In the genomic region with DNA sequence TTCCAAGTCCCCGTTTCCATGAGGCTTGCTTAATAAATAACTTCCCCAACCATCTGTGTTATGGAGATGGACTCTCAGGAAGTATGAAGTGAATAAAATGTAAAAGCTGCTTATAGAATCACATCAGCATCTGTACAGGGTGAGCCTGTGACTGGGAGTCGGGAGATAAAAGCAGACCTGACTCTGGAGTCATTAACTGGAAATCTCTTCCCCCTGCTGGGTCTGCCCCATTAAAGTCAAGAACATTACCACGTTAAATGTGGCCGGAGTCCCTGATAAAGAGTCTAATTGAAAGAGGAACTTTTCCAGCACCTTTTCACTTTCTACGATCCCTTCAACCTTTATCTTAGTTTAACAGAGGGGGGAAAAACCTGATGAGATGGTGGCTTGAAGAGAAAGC, we compare ENCODE assay signal across 30 cellular contexts.
"Had no signal": no experiment of that assay in that cellular context is flagged by ENCODE, and none has a peak within 500 bp of the region (broad histone marks: within the 10 kb centered on the region; RNA-seq: fewer than 3 reads in every experiment).

No MANE protein-coding gene starts in this region.

- H3K4me3 ChIP-seq: adrenal gland, body of pancreas, esophagus muscularis mucosa, gastrocnemius medialis, heart left ventricle had no signal

- H3K36me3 ChIP-seq: adrenal gland, esophagus muscularis mucosa, gastrocnemius medialis, heart left ventricle had no signal

- H3K27ac ChIP-seq: adrenal gland, body of pancreas, esophagus muscularis mucosa, foreskin keratinocyte, gastrocnemius medialis, heart left ventricle had no signal

- H3K27me3 ChIP-seq: adrenal gland, body of pancreas, foreskin keratinocyte, gastrocnemius medialis had no signal

- H3K4me1 ChIP-seq: adrenal gland, body of pancreas, esophagus muscularis mucosa, foreskin keratinocyte, gastrocnemius medialis, heart left ventricle had no signal

- H3K9me3 ChIP-seq: adrenal gland, body of pancreas, esophagus muscularis mucosa, gastrocnemius medialis, heart left ventricle had no signal

- DNase-seq: activated CD4-positive, alpha-beta T cell treated with anti-CD3 and anti-CD28 coated beads for 48 hours; activated CD4-positive, alpha-beta T cell treated with anti-CD3 and anti-CD28 coated beads, Interleukin-2, amount 50 U/mL, for 1 hour; activated CD4-positive, alpha-beta T cell treated with anti-CD3 and anti-CD28 coated beads, Interleukin-2, amount 50 U/mL, for 48 hours; activated CD8-positive, alpha-beta memory T cell treated with anti-CD3 and anti-CD28 coated beads for 24 hours; activated CD8-positive, alpha-beta T cell treated with anti-CD3 and anti-CD28 coated beads for 36 hours; activated effector memory CD4-positive, alpha-beta T cell treated with Interleukin-2 at 50 U/mL for 16 hours; activated gamma-delta T cell treated with Interleukin-2 at 50 U/mL for 16 hours; activated naive CD4-positive, alpha-beta T cell treated with Interleukin-2 at 50 U/mL for 16 hours; activated naive CD8-positive, alpha-beta T cell treated with anti-CD3 and anti-CD28 coated beads for 36 hours; activated naive CD8-positive, alpha-beta T cell treated with anti-CD3 and anti-CD28 coated beads, Interleukin-2, amount 50 U/mL, for 24 hours; activated T-cell treated with anti-CD3 and anti-CD28 coated beads, Interleukin-2, amount 50 U/mL, for 4 hours; adrenal gland; amygdala; aorta; body of pancreas; caudate nucleus; cortex of kidney; dermis blood vessel endothelial cell; effector CD4-positive, alpha-beta T cell; effector memory CD8-positive, alpha-beta T cell; erythroblast; foreskin keratinocyte; gastrocnemius medialis; glutamatergic neuron; heart left ventricle; T-helper 2 cell had no signal

- ATAC-seq: activated CD4-positive, CD25-positive, alpha-beta regulatory T cell treated with anti-CD3 and anti-CD28 coated beads, Interleukin-2, amount 50 U/mL, for 24 hours; activated CD8-positive, alpha-beta T cell treated with anti-CD3 and anti-CD28 coated beads for 36 hours; activated naive CD8-positive, alpha-beta T cell treated with anti-CD3 and anti-CD28 coated beads, Interleukin-2, amount 50 U/mL, for 24 hours; activated T-cell treated with anti-CD3 and anti-CD28 coated beads, Interleukin-2, amount 50 U/mL, for 4 hours; activated T-helper 17 cell treated with anti-CD3 and anti-CD28 coated beads, Interleukin-2, amount 50 U/mL, for 72 hours; body of pancreas; effector memory CD8-positive, alpha-beta T cell; foreskin keratinocyte; gastrocnemius medialis; heart left ventricle; WTC11 had no signal
